In genomic region chr3:130711885-130712284, GRCh38 we compare ENCODE assay signal across 21 cellular contexts.
"Had no signal": no experiment of that assay in that cellular context is flagged by ENCODE, and none has a peak within 500 bp of the region (broad histone marks: within the 10 kb centered on the region; RNA-seq: fewer than 3 reads in every experiment).

No MANE protein-coding gene starts in this region.

- H3K9me3 Mint-ChIP-seq: activated naive CD4-positive, alpha-beta T cell treated with anti-CD3 and anti-CD28 coated beads, Interleukin-2, amount 50 U/mL, for 72 hours; central memory CD8-positive, alpha-beta T cell; naive B cell; neural crest cell; stimulated activated naive B cell treated with anti-CD40 and anti-IgM and Interleukin-4, amounts not matched to agents 10 μg/mL and 1 μg/mL and 100 μg/mL, for 72 hours; type B pancreatic cell had no signal

- H3K27ac ChIP-seq: adrenal gland, breast epithelium, lower lobe of right lung had no signal

- H3K4me1 Mint-ChIP-seq: central memory CD8-positive, alpha-beta T cell; neural crest cell had no signal

- ATAC-seq: activated CD8-positive, alpha-beta T cell treated with anti-CD3 and anti-CD28 coated beads, Interleukin-2, amount 10 ng/mL, durations not matched to agents 7 days and 5 days; activated naive CD4-positive, alpha-beta T cell treated with anti-CD3 and anti-CD28 coated beads, Interleukin-2, amount 50 U/mL, for 72 hours; left lobe of liver; lower lobe of right lung; sciatic nerve; stimulated activated naive B cell treated with anti-CD40 and anti-IgM and Interleukin-4, amounts not matched to agents 10 μg/mL and 1 μg/mL and 100 μg/mL, for 72 hours had no signal

- H3K27me3 ChIP-seq: adrenal gland, breast epithelium, heart right ventricle had no signal

- H3K4me1 ChIP-seq: adrenal gland, breast epithelium, lower lobe of right lung had no signal

- H3K4me3 Mint-ChIP-seq: activated CD8-positive, alpha-beta T cell treated with anti-CD3 and anti-CD28 coated beads, Interleukin-2, amount 10 ng/mL, durations not matched to agents 7 days and 5 days; central memory CD8-positive, alpha-beta T cell; naive B cell; neural crest cell; stimulated activated naive B cell treated with anti-CD40 and anti-IgM and Interleukin-4, amounts not matched to agents 10 μg/mL and 1 μg/mL and 100 μg/mL, for 72 hours; type B pancreatic cell had no signal

- H3K27me3 Mint-ChIP-seq: central memory CD8-positive, alpha-beta T cell; naive B cell; stimulated activated naive B cell treated with anti-CD40 and anti-IgM and Interleukin-4, amounts not matched to agents 10 μg/mL and 1 μg/mL and 100 μg/mL, for 72 hours; type B pancreatic cell had no signal

- H3K9me3 ChIP-seq: adrenal gland, breast epithelium, heart right ventricle, lower lobe of right lung had no signal

- DNase-seq: activated CD4-positive, alpha-beta T cell treated with anti-CD3 and anti-CD28 coated beads for 1 hour; activated CD4-positive, alpha-beta T cell treated with anti-CD3 and anti-CD28 coated beads, Interleukin-2, amount 50 U/mL, for 1 hour; activated CD8-positive, alpha-beta T cell treated with anti-CD3 and anti-CD28 coated beads, Interleukin-2, amount 10 ng/mL, durations not matched to agents 7 days and 5 days; activated gamma-delta T cell treated with Interleukin-2 at 50 U/mL for 16 hours; activated T-cell treated with anti-CD3 and anti-CD28 coated beads, Interleukin-2, amount 50 U/mL, for 1 hour; adrenal gland; heart right ventricle; lower lobe of right lung; naive B cell; stimulated activated CD4-positive, alpha-beta T cell treated with anti-CD3 and anti-CD28 coated beads, Interleukin-2, amount 100 ng/mL, for 48 hours; stimulated activated CD8-positive, alpha-beta memory T cell treated with anti-CD3 and anti-CD28 coated beads, Interleukin-4, amount 100 ng/mL, for 48 hours; stimulated activated naive B cell treated with anti-CD40 and anti-IgM and Interleukin-4, amounts not matched to agents 10 μg/mL and 1 μg/mL and 100 μg/mL, for 72 hours; T-helper 1 cell; T-helper 9 cell had no signal

- H3K4me3 ChIP-seq: adrenal gland, breast epithelium, heart right ventricle, lower lobe of right lung had no signal

- H3K27ac Mint-ChIP-seq: activated CD8-positive, alpha-beta T cell treated with anti-CD3 and anti-CD28 coated beads, Interleukin-2, amount 10 ng/mL, durations not matched to agents 7 days and 5 days; activated naive CD4-positive, alpha-beta T cell treated with anti-CD3 and anti-CD28 coated beads, Interleukin-2, amount 50 U/mL, for 72 hours; stimulated activated naive B cell treated with anti-CD40 and anti-IgM and Interleukin-4, amounts not matched to agents 10 μg/mL and 1 μg/mL and 100 μg/mL, for 72 hours; type B pancreatic cell had no signal

- H3K36me3 ChIP-seq: breast epithelium had no signal
